Comparison of ENCODE assay signal across 23 cellular contexts in the genomic region with DNA sequence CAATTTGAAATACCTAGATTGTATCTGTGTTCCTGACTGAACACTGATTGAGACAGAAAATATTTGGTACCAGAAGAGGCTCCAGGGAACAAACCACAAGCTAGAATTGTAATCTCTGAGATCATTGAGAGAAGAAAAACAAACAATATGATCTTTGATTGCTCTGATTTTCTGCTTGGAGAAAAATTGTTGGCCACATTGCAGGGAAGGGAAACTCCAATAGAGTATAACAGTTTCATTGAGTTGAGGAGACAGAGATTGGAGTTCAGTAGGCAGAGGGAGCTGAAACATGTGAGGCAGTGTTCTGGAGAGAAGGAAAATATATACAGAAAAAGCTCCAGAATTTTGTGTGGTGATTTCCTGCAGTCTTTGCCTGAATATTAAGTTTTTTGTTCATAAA.
DNase-seq lines count a peak whose midpoint lies in the region; ATAC-seq and TF ChIP-seq lines count a peak whose summit lies in the region.
"Had no signal": no experiment of that assay in that cellular context is flagged by ENCODE, and none has a peak within 500 bp of the region (broad histone marks: within the 10 kb centered on the region; RNA-seq: fewer than 3 reads in every experiment).

No MANE protein-coding gene starts in this region.

- ATAC-seq in GM18909 (IDR thresholded peaks at IDR 0.05; ENCODE audit: poor library complexity, unreplicated experiment) (no peak), HG02885 (IDR thresholded peaks at IDR 0.05; ENCODE audit: poor library complexity, unreplicated experiment) (no peak), left colon (no peak)
- ATAC-seq: GM12878, Panc1 had no signal

- intact Hi-C loops in left colon (cut with DNase I, micrococcal nuclease) = no loop called here

- TF ChIP-seq CTCF in fibroblast of villous mesenchyme (IDR thresholded peaks at IDR 0.05; ENCODE audit: insufficient read depth, low read depth, low read length) = no peak

- peak; percentile 9 for DNase-seq in amniotic epithelial cell (ENCODE audit: low read depth)
- peak; percentile 10 for DNase-seq in fibroblast of villous mesenchyme (ENCODE audit: low read depth)
- DNase-seq in midbrain (lab: John Stamatoyannopoulos, UW) = peak; percentile 25
- DNase-seq in NCI-H2107 treated with DMSO at 0.1 percent for 48 hours (lab: John Stamatoyannopoulos, UW; ENCODE audit: unreplicated experiment) = no peak
- no peak for DNase-seq in left colon
- DNase-seq: Caco-2; CD4-positive, alpha-beta T cell; DMS 273 treated with DMSO at 0.1 percent for 48 hours; DMS79 treated with DMSO at 0.1 percent for 48 hours; GOT3; HCEC 1CT; MV-4-11; NCI-H1105 treated with DMSO at 0.1 percent for 48 hours; NCI-H1694; NCI-H2081; NCI-H2171 treated with DMSO at 0.1 percent for 48 hours; NCI-H524 treated with DMSO at 0.1 percent for 48 hours; NCI-H82 had no signal

- no peak overlapping the region for H3K4me3 ChIP-seq in fibroblast of villous mesenchyme (ENCODE audit: low read depth, low read length)
- H3K4me3 ChIP-seq: BLaER1, GM12878 had no signal

Comparison
In these comparisons a context has a peak if more than half of its experiments do, and no peak if none do; other contexts are left out.
1. DNase-seq: peak in amniotic epithelial cell (single experiment), fibroblast of villous mesenchyme (single experiment) and midbrain (single experiment); none in NCI-H2107 treated with DMSO at 0.1 percent for 48 hours (single experiment) and left colon (0 of 2).